In genomic region chr12:21655594-21655993, GRCh38 we compare ENCODE assay signal across 11 cellular contexts. TPM values are rescaled to one million over a fixed set of nuclear protein-coding genes. Genes with fewer than 3 reads are reported as not detected.
DNase-seq lines count a peak whose midpoint lies in the region; ATAC-seq and TF ChIP-seq lines count a peak whose summit lies in the region.
"Had no signal": no experiment of that assay in that cellular context is flagged by ENCODE, and none has a peak within 500 bp of the region (broad histone marks: within the 10 kb centered on the region; RNA-seq: fewer than 3 reads in every experiment).

No MANE protein-coding gene starts in this region.

- H2BK5ac ChIP-seq in neuronal stem cell (ENCODE audit: low read length): no peak overlapping the region

- peaks cover 45% of the 10 kb centered on the region for H3K4me1 ChIP-seq in GM23338 (ENCODE audit: insufficient read depth)
- H3K4me1 ChIP-seq in PC-3 (ENCODE audit: insufficient read depth, low read length): 0 out of 2 replicates have a peak, but pooled peaks cover 5% of the 10 kb centered on the region
- peaks cover 5% of the 10 kb centered on the region for H3K4me1 ChIP-seq in psoas muscle
- H3K4me1 ChIP-seq in neuronal stem cell (ENCODE audit: control insufficient read depth in 2 of 2, insufficient read depth in 1 of 2, low read depth in 1 of 2, low read length in 2 of 2): peaks cover 0 to 4% of the 10 kb centered on the region in 2 donors

- WGBS in psoas muscle, 3 donors: 57 to 59% (median 59%) methylated on average over 4 of the region's 4 CpGs
- no CpG with 5 or more reads among the region's 4 CpGs for WGBS in neuronal stem cell (ENCODE audit: extremely low coverage in 2 of 2, insufficient read length in 2 of 2, insufficient replicate concordance in 1 of 2), 2 donors

- H3K27ac ChIP-seq in GM23338 (ENCODE audit: low read depth) (no peak overlapping the region), PC-3 (ENCODE audit: low read length) (no peak overlapping the region), psoas muscle (no peak overlapping the region), neuronal stem cell (replicated peaks; ENCODE audit: low read length) (no peak overlapping the region)

- peaks cover 16% of the 10 kb centered on the region for H3K27me3 Mint-ChIP-seq in GM23338 (ENCODE audit: insufficient read depth, low read depth, poor library complexity)
- peaks cover 9% of the 10 kb centered on the region for H3K27me3 Mint-ChIP-seq in endothelial cell (ENCODE audit: unreplicated experiment)

- peaks cover 74% of the 10 kb centered on the region for H3K36me3 Mint-ChIP-seq in GM23338 (ENCODE audit: low read depth)
- H3K36me3 Mint-ChIP-seq in endothelial cell (ENCODE audit: low read depth, unreplicated experiment): peaks cover 7% of the 10 kb centered on the region

- H4K20me1 ChIP-seq in GM23338 (replicated peaks; ENCODE audit: insufficient read depth) (peaks cover 60% of the 10 kb centered on the region), PC-3 (ENCODE audit: low read length) (peaks cover 29% of the 10 kb centered on the region)

- H3K23ac ChIP-seq in neuronal stem cell (ENCODE audit: low read depth, low read length, poor library complexity): no peak overlapping the region

- H3K9me3 ChIP-seq in PC-3 (ENCODE audit: low read length) (no peaks in the 10 kb centered on the region), psoas muscle (no peaks in the 10 kb centered on the region), neuronal stem cell (replicated peaks in 1 of 2; ENCODE audit: control insufficient read depth in 2 of 2, insufficient read depth in 1 of 2, low read depth in 1 of 2, low read length in 2 of 2) (peaks cover 2 to 3% of the 10 kb centered on the region in 2 donors)
- H3K9me3 ChIP-seq: thyroid gland had no signal

- H3K36me3 ChIP-seq in GM23338 (ENCODE audit: insufficient read depth) (peaks cover 45% of the 10 kb centered on the region; the same call in 1 of the 2 replicates), PC-3 (ENCODE audit: low read depth, low read length) (peaks cover 39% of the 10 kb centered on the region), psoas muscle (ENCODE audit: insufficient read depth in 1 of 2, low read depth in 1 of 2) (peaks cover 15 to 30% of the 10 kb centered on the region in 2 donors), neuronal stem cell (replicated peaks in 1 of 2; ENCODE audit: control insufficient read depth in 2 of 2, insufficient read depth in 2 of 2, low read length in 2 of 2) (peaks cover 18 to 60% of the 10 kb centered on the region in 2 donors)

- CTCF ChIA-PET in PC-3 (lab: Charles Lee): interaction anchor here (0.7 kb wide), 1 partner anchor 153 kb away, joined by 3 read pairs; no protein-coding TSS in a partner anchor

- H2BK12ac ChIP-seq in neuronal stem cell (ENCODE audit: low read length): no peak overlapping the region

- no peak for ATAC-seq in GM23338
- ATAC-seq in PC-3: no peak
- no peak for ATAC-seq in psoas muscle
- ATAC-seq in HG03378 (IDR thresholded peaks at IDR 0.05; ENCODE audit: unreplicated experiment): no peak
- ATAC-seq: sciatic nerve had no signal

- DNase-seq in GM23338 (ENCODE audit: low spot score) (no peak), PC-3 (no peak), endothelial cell (ENCODE audit: low spot score) (no peak), psoas muscle (no peak), Ammon's horn (ENCODE audit: low spot score) (no peak), neuronal stem cell (ENCODE audit: low spot score) (no peak)
- DNase-seq: activated CD8-positive, alpha-beta memory T cell treated with anti-CD3 and anti-CD28 coated beads for 24 hours; NCI-H2171 treated with DMSO at 0.1 percent for 48 hours; thyroid gland had no signal

- intact Hi-C loops in PC-3 (cut with micrococcal nuclease) (loop anchor here (10.0 kb wide), 1 partner anchor 131 kb away; the partner anchor contains the start of gene SPX), psoas muscle (cut with DNase I) (loop anchor here in 1 of 2 donors (5.0 to 10.0 kb wide), 2 partner anchors 153 to 211 kb away; partner anchors contain the start of genes GOLT1B and RECQL)

- peaks cover 70% of the 10 kb centered on the region for H3K79me2 ChIP-seq in GM23338 (replicated peaks; ENCODE audit: insufficient read depth)
- peaks cover 57% of the 10 kb centered on the region for H3K79me2 ChIP-seq in PC-3 (ENCODE audit: low read length)

- H3K18ac ChIP-seq in neuronal stem cell (ENCODE audit: low read length): no peak overlapping the region

- H3K27ac Mint-ChIP-seq in GM23338 (no peak overlapping the region), endothelial cell (ENCODE audit: unreplicated experiment) (no peak overlapping the region)

- H3K4me3 ChIP-seq in GM23338 (peak overlapping the region; percentile 80), PC-3 (ENCODE audit: low read length) (peak overlapping the region; percentile 86), psoas muscle (peak overlapping the region; percentile 84), neuronal stem cell (ENCODE audit: low read length in 2 of 2) (peak overlapping the region in 1 of 2 donors; percentile 84)

- no peak overlapping the region for H4K91ac ChIP-seq in neuronal stem cell (ENCODE audit: low read depth, low read length, poor library complexity)

- no peak overlapping the region for H3K14ac ChIP-seq in neuronal stem cell (ENCODE audit: low read length)

- no peaks in the 10 kb centered on the region for H3F3A ChIP-seq in GM23338 (replicated peaks; ENCODE audit: low read depth)
- no peaks in the 10 kb centered on the region for H3F3A ChIP-seq in PC-3 (ENCODE audit: low read length, unreplicated experiment)

- peak overlapping the region; percentile 92 for H3K4me3 Mint-ChIP-seq in GM23338
- peak overlapping the region; percentile 35 for H3K4me3 Mint-ChIP-seq in endothelial cell (ENCODE audit: unreplicated experiment)

- H2BK120ac ChIP-seq in neuronal stem cell (ENCODE audit: low read depth, low read length): no peak overlapping the region

- H4K8ac ChIP-seq in neuronal stem cell (ENCODE audit: low read depth, low read length): no peak overlapping the region

- H3K4me1 Mint-ChIP-seq in GM23338 (peaks cover 38% of the 10 kb centered on the region), endothelial cell (ENCODE audit: unreplicated experiment) (peaks cover 20% of the 10 kb centered on the region)

- H3K4me2 ChIP-seq in GM23338 (peak overlapping the region; percentile 99), PC-3 (ENCODE audit: low read length) (peak overlapping the region; percentile 95), neuronal stem cell (ENCODE audit: insufficient read depth, low read length, poor library complexity, severe bottlenecking) (no peak overlapping the region)

- no peak overlapping the region for H3K4ac ChIP-seq in neuronal stem cell (ENCODE audit: low read length)

- no peak overlapping the region for H2BK15ac ChIP-seq in neuronal stem cell (ENCODE audit: low read length)

- BruUV-seq in PC-3 (replicated peaks; lab: Mats Ljungman, UMichigan): no TSS peak

- H3K9me2 ChIP-seq in GM23338 (ENCODE audit: insufficient read depth) (no peaks in the 10 kb centered on the region), PC-3 (replicated peaks; ENCODE audit: low read length) (no peaks in the 10 kb centered on the region)

- no peak for TF ChIP-seq CTCF in GM23338 (conservative IDR thresholded peaks at IDR 0.05; ENCODE audit: low read depth in 2 of 2)
- TF ChIP-seq CTCF in PC-3 (conservative IDR thresholded peaks at IDR 0.05; ENCODE audit: low read depth, low read length): no peak
- no peak for TF ChIP-seq CTCF in endothelial cell (IDR thresholded peaks at IDR 0.05; ENCODE audit: unreplicated experiment)
- no peak for TF ChIP-seq CTCF in psoas muscle (IDR thresholded peaks at IDR 0.05)

- H3K9me3 Mint-ChIP-seq in GM23338 (peaks cover 11% of the 10 kb centered on the region; the same call in 2 of the 3 replicates), endothelial cell (ENCODE audit: unreplicated experiment) (no peaks in the 10 kb centered on the region)

- H2AFZ ChIP-seq in GM23338 (no peak overlapping the region), PC-3 (ENCODE audit: low read length) (no peak overlapping the region), neuronal stem cell (ENCODE audit: low read length) (no peak overlapping the region)

- H2AK5ac ChIP-seq in neuronal stem cell (ENCODE audit: low read depth, low read length): no peak overlapping the region

- peaks cover 4% of the 10 kb centered on the region for H3K79me1 ChIP-seq in neuronal stem cell (ENCODE audit: low read depth, low read length)

- POLR2A ChIA-PET in PC-3 (lab: Charles Lee; ENCODE audit: unreplicated experiment): no interaction called here

- peak overlapping the region; percentile 86 for H3K9ac ChIP-seq in PC-3 (ENCODE audit: low read length)
- H3K9ac ChIP-seq in neuronal stem cell (ENCODE audit: low read depth, low read length, poor library complexity): no peak overlapping the region

- H3K27me3 ChIP-seq in GM23338 (ENCODE audit: insufficient read depth) (no peaks in the 10 kb centered on the region), PC-3 (ENCODE audit: low read length) (no peaks in the 10 kb centered on the region), psoas muscle (ENCODE audit: insufficient read depth in 3 of 3, low read length in 2 of 3) (no peaks in the 10 kb centered on the region), neuronal stem cell (ENCODE audit: control insufficient read depth in 3 of 3, insufficient read depth in 3 of 3, low read depth in 1 of 3, low read length in 3 of 3) (no peaks in the 10 kb centered on the region)
- H3K27me3 ChIP-seq: thyroid gland had no signal

RNA-seq across cellular contexts. Expression of gene LDHB, which starts 2.0 kb away (rescaled TPM):
- 1,537 and 1,654 TPM in 2 replicates for total RNA-seq in GM23338 (2014; rRNA removed; shearing (Covaris generic))
- polyA plus RNA-seq in GM23338 (2016; fragmentation: Nextera tagmentation; extraction: Ambion mirVana): 1,924 and 1,990 TPM in 2 replicates
- 432 and 548 TPM in 2 replicates for total RNA-seq in PC-3 (2014; rRNA removed)
- 506 TPM for total RNA-seq in endothelial cell (ENCODE audit: unreplicated experiment)
- total RNA-seq in psoas muscle: 100 to 1,000 TPM in 3 of 4 donors, 10 to 100 TPM in 1; 71.6 to 616 (median 350) TPM
- polyA plus RNA-seq in psoas muscle: 100 to 1,000 TPM; 156 to 403 (median 231) TPM
- polyA plus RNA-seq in neuronal stem cell (2013, experiment 1 of 2): 696 TPM
- polyA plus RNA-seq in neuronal stem cell (2013, experiment 2 of 2): 664 TPM

RNA-seq across cellular contexts. Expression of gene GYS2, which starts 50.9 kb away (rescaled TPM):
- not detected in 2 replicates for total RNA-seq in GM23338 (2014; rRNA removed; shearing (Covaris generic))
- polyA plus RNA-seq in GM23338 (2016; fragmentation: Nextera tagmentation; extraction: Ambion mirVana): not detected in 2 replicates
- not detected in 2 replicates for total RNA-seq in PC-3 (2014; rRNA removed)
- 0.08 TPM for total RNA-seq in endothelial cell (ENCODE audit: unreplicated experiment)
- total RNA-seq in psoas muscle: under 1 TPM in 1 of 4 donors, not detected in 3; 0.09 TPM
- polyA plus RNA-seq in psoas muscle: under 1 TPM in 1 of 3 donors, not detected in 2; 0.03 TPM
- polyA plus RNA-seq in neuronal stem cell (2013, experiment 1 of 2): not detected
- not detected for polyA plus RNA-seq in neuronal stem cell (2013, experiment 2 of 2)
- total RNA-seq: thyroid gland had no signal
